ENCODE assay signal across 23 cellular contexts in the genomic region with DNA sequence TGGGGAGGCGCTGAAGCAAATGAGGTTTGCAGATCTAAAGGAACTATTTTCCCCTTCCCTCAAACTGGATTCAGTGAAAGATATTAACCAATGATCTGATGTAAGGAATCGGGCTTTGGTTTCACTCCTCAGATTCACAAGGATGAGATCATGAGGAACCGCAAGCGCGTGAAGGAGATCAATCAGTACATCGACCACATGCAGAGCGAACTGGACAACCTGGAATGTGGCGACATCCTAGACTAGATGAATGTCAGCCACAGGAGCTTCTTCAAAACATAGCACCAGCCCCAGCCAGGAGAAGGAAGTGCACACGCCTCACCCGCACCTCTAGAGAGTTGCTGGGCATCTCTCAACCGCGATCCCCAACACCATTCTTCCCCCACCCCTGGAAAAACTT. TPM values are rescaled to one million over a fixed set of nuclear protein-coding genes. Genes with fewer than 3 reads are reported as not detected.
DNase-seq lines count a peak whose midpoint lies in the region; ATAC-seq, FAIRE-seq and TF ChIP-seq lines count a peak whose summit lies in the region.
"Had no signal": no experiment of that assay in that cellular context is flagged by ENCODE, and none has a peak within 500 bp of the region (broad histone marks: within the 10 kb centered on the region; RNA-seq: fewer than 3 reads in every experiment).

No MANE protein-coding gene starts in this region.

- peak overlapping the region in 1 of 11 experiments; percentile 35; a peak in 1 of 22 replicates for H3K9ac ChIP-seq in BLaER1 treated with 17β-estradiol and CSF1 and Interleukin-3, amounts not matched to agents 10 nM and 100 nM

- intact Hi-C loops in spleen (cut with DNase I; ENCODE audit: low total_unique reads): no loop called here

- no peak for TF ChIP-seq POLR2A in spleen (IDR thresholded peaks at IDR 0.05)

- FAIRE-seq in bronchial epithelial cell (lab: Jason Lieb, UNC): peak; percentile 23
- FAIRE-seq: A204.1, GM12878, HTR-8/SVneo had no signal

- H3K4me3 Mint-ChIP-seq in glutamatergic neuron (ENCODE audit: unreplicated experiment): no peak overlapping the region
- H3K4me3 Mint-ChIP-seq: CD14-positive monocyte; CD4-positive, alpha-beta memory T cell; HFFc6; IgD-negative memory B cell had no signal

- peaks cover 9 to 50% (median 19%) of the 10 kb centered on the region in 11 experiments for H3K36me3 ChIP-seq in BLaER1 treated with 17β-estradiol and CSF1 and Interleukin-3, amounts not matched to agents 10 nM and 100 nM
- H3K36me3 ChIP-seq in bronchial epithelial cell (ENCODE audit: control insufficient read depth, insufficient read depth, low read length) (peaks cover 7% of the 10 kb centered on the region), spleen (peaks cover 0 to 92% (median 35%) of the 10 kb centered on the region in 6 donors)
- H3K36me3 ChIP-seq: BE2C had no signal

- ATAC-seq in esophagus mucosa: no peak
- ATAC-seq: GM12878, HCT116 had no signal

- H3K27ac ChIP-seq in BLaER1 treated with 17β-estradiol and CSF1 and Interleukin-3, amounts not matched to agents 10 nM and 100 nM: 0 out of 22 replicates have a peak overlapping the region, but pooled peaks of 2 of the 11 experiments have one; percentile 24
- no peak overlapping the region for H3K27ac ChIP-seq in spleen

- peak overlapping the region; percentile 87 for H3K27ac Mint-ChIP-seq in glutamatergic neuron (ENCODE audit: unreplicated experiment)
- H3K27ac Mint-ChIP-seq: CD4-positive, alpha-beta memory T cell; HFFc6; IgD-negative memory B cell had no signal

- H3K9me3 Mint-ChIP-seq in glutamatergic neuron (ENCODE audit: unreplicated experiment): peaks cover 5% of the 10 kb centered on the region
- H3K9me3 Mint-ChIP-seq: CD14-positive monocyte; CD4-positive, alpha-beta memory T cell; HFFc6; IgD-negative memory B cell had no signal

- H3K9me3 ChIP-seq in BLaER1 treated with 17β-estradiol and CSF1 and Interleukin-3, amounts not matched to agents 10 nM and 100 nM (replicated peaks in 1 of 11): no peaks in the 10 kb centered on the region
- H3K9me3 ChIP-seq in spleen: no peaks in the 10 kb centered on the region
- H3K9me3 ChIP-seq: BE2C had no signal

- peaks cover 29% of the 10 kb centered on the region for H3K4me1 Mint-ChIP-seq in glutamatergic neuron (ENCODE audit: low read depth, unreplicated experiment)
- H3K4me1 Mint-ChIP-seq: CD14-positive monocyte; CD4-positive, alpha-beta memory T cell had no signal

- TF ChIP-seq CTCF in bronchial epithelial cell (IDR thresholded peaks at IDR 0.05; ENCODE audit: insufficient read depth, low read length, severe bottlenecking): no peak
- no peak for TF ChIP-seq CTCF in glutamatergic neuron (IDR thresholded peaks at IDR 0.05; ENCODE audit: partially characterized antibody, unreplicated experiment)
- no peak for TF ChIP-seq CTCF in spleen (IDR thresholded peaks at IDR 0.05 in 8 of 11, conservative IDR thresholded peaks at IDR 0.05 in 3 of 11)

- peaks cover 0 to 19% (median 6%) of the 10 kb centered on the region in 11 experiments; a peak in 11 of 22 replicates for H4K20me1 ChIP-seq in BLaER1 treated with 17β-estradiol and CSF1 and Interleukin-3, amounts not matched to agents 10 nM and 100 nM

- peaks cover 35 to 59% (median 51%) of the 10 kb centered on the region in 10 experiments for H3K4me1 ChIP-seq in BLaER1 treated with 17β-estradiol and CSF1 and Interleukin-3, amounts not matched to agents 10 nM and 100 nM
- H3K4me1 ChIP-seq in spleen: peaks cover 0 to 6% (median 0%) of the 10 kb centered on the region in 6 donors

- WGBS in spleen, 5 donors: 85 to 97% (median 97%) methylated on average over 12 of the region's 12 CpGs

- peaks cover 4% of the 10 kb centered on the region for H3K36me3 Mint-ChIP-seq in glutamatergic neuron (ENCODE audit: unreplicated experiment)

- peak overlapping the region; percentile 40 to 94 (median 79); a peak in 20 of 22 replicates for H3K4me2 ChIP-seq in BLaER1 treated with 17β-estradiol and CSF1 and Interleukin-3, amounts not matched to agents 10 nM and 100 nM

- H3K27me3 ChIP-seq in BLaER1 treated with 17β-estradiol and CSF1 and Interleukin-3, amounts not matched to agents 10 nM and 100 nM: no peaks in the 10 kb centered on the region
- H3K27me3 ChIP-seq in bronchial epithelial cell (ENCODE audit: control insufficient read depth, insufficient read depth, low read length): no peaks in the 10 kb centered on the region
- H3K27me3 ChIP-seq in spleen (replicated peaks in 1 of 7): no peaks in the 10 kb centered on the region
- H3K27me3 ChIP-seq: BE2C had no signal

- H3K4me3 ChIP-seq in BLaER1 treated with 17β-estradiol and CSF1 and Interleukin-3, amounts not matched to agents 10 nM and 100 nM: no peak overlapping the region
- no peak overlapping the region for H3K4me3 ChIP-seq in bronchial epithelial cell (ENCODE audit: low read depth, low read length)
- no peak overlapping the region for H3K4me3 ChIP-seq in spleen
- H3K4me3 ChIP-seq: GM12878 had no signal

- no peak for DNase-seq in bronchial epithelial cell (ENCODE audit: low read depth)
- DNase-seq in glutamatergic neuron: no peak
- peak; percentile 5 for DNase-seq in spleen
- no peak for DNase-seq in HuH-7 (ENCODE audit: low spot score)
- no peak for DNase-seq in inferior parietal cortex (ENCODE audit: extremely low spot score)
- DNase-seq: ACHN; BE2C; Calu3; CD4-positive, alpha-beta memory T cell; DMS53; DND-41; EL; GOT3; H7; HFFc6 had no signal

- H3K27me3 Mint-ChIP-seq in glutamatergic neuron (ENCODE audit: unreplicated experiment): peaks cover 12% of the 10 kb centered on the region
- H3K27me3 Mint-ChIP-seq: CD4-positive, alpha-beta memory T cell; IgD-negative memory B cell had no signal

RNA-seq across cellular contexts. Expression of gene ATPAF2, which starts 22.5 kb away (rescaled TPM):
- total RNA-seq in bronchial epithelial cell (11.3 and 11.5 TPM in 2 replicates), glutamatergic neuron (ENCODE audit: unreplicated experiment) (34.7 TPM), spleen (10 to 100 TPM; 25.2 to 57.1 (median 35.5) TPM), esophagus mucosa (24.2 TPM)
- 10 to 100 TPM; 32.1 to 38.8 (median 38.8) TPM for polyA plus RNA-seq in spleen

RNA-seq across cellular contexts. Expression of gene GID4, which starts 22.8 kb away (rescaled TPM):
- total RNA-seq in bronchial epithelial cell (5.3 and 6.5 TPM in 2 replicates), glutamatergic neuron (ENCODE audit: unreplicated experiment) (8.2 TPM), spleen (10 to 100 TPM in 2 of 7 donors, 1 to 10 TPM in 5; 5.7 to 11.5 (median 9.4) TPM), esophagus mucosa (8.4 TPM)
- 1 to 10 TPM; 3.0 to 3.9 (median 3.7) TPM for polyA plus RNA-seq in spleen

RNA-seq across cellular contexts. Expression of gene DRC3, which starts 43.8 kb away (rescaled TPM):
- total RNA-seq in bronchial epithelial cell: under 0.01 and 0.13 TPM in 2 replicates
- total RNA-seq in glutamatergic neuron (ENCODE audit: unreplicated experiment): 0.29 TPM
- total RNA-seq in spleen: 1 to 10 TPM in 5 of 7 donors, under 1 TPM in 2; 0.37 to 7.3 (median 2.3) TPM
- polyA plus RNA-seq in spleen: 1 to 10 TPM in 2 of 3 donors, under 1 TPM in 1; 0.93 to 2.4 (median 2.3) TPM
- total RNA-seq in esophagus mucosa: 0.56 TPM

RNA-seq across cellular contexts. Expression of gene TOM1L2, which starts 44.2 kb away (rescaled TPM):
- total RNA-seq in bronchial epithelial cell (12.4 and 17.8 TPM in 2 replicates), glutamatergic neuron (ENCODE audit: unreplicated experiment) (62.8 TPM), spleen (10 to 100 TPM; 27.0 to 82.6 (median 56.5) TPM), esophagus mucosa (78.3 TPM)
- polyA plus RNA-seq in spleen: 10 to 100 TPM in 1 of 3 donors, 1 to 10 TPM in 2; 5.3 to 17.6 (median 7.7) TPM
